10 cellular contexts compared by ENCODE assay signal in the genomic region with DNA sequence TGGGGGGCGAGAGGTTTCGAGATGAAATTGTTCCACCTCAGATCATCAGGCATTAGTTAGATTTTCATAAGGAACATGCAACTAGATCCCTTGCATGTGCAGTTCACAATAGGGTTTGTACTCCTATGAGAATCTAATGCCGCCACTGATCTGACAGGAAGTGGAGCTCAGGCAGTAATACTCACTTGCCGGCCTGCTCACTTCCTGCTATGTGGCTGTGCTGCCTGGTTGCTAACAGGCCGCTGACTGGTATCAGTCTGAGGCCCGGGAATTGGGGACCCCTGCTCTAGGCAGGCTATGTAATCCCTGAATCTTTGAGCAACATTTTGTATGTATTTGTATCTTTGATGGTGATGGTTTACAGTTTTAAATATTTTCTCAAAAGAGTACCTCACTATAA. TPM values are rescaled to one million over a fixed set of nuclear protein-coding genes. Genes with fewer than 3 reads are reported as not detected.
DNase-seq lines count a peak whose midpoint lies in the region; FAIRE-seq and TF ChIP-seq lines count a peak whose summit lies in the region.
"Had no signal": no experiment of that assay in that cellular context is flagged by ENCODE, and none has a peak within 500 bp of the region (broad histone marks: within the 10 kb centered on the region; RNA-seq: fewer than 3 reads in every experiment).

No MANE protein-coding gene starts in this region.

- no peaks in the 10 kb centered on the region for H3K36me3 ChIP-seq in Caco-2 (ENCODE audit: control insufficient read depth, insufficient read depth, low read length)

- H3K4me1 Mint-ChIP-seq in dendritic cell treated with granulocyte-macrophage colony-stimulating factor and Interleukin-4, amounts not matched to agents 40 ng/mL and 50 ng/mL, for 4 days (ENCODE audit: low read depth), result peaks cover 16% of the 10 kb centered on the region
- H3K4me1 Mint-ChIP-seq in Caco-2 (ENCODE audit: low read depth, unreplicated experiment), result no peaks in the 10 kb centered on the region
- H3K4me1 Mint-ChIP-seq in Calu3 (ENCODE audit: low read depth, unreplicated experiment), result no peaks in the 10 kb centered on the region

- H3K27me3 ChIP-seq in Caco-2 (replicated peaks; ENCODE audit: control insufficient read depth, insufficient read depth, low read length), result no peaks in the 10 kb centered on the region
- H3K27me3 ChIP-seq: pancreas had no signal

- no peak overlapping the region for H3K4me3 ChIP-seq in Caco-2 (ENCODE audit: low read depth, low read length)
- H3K4me3 ChIP-seq: pancreas had no signal

- CTCF ChIA-PET in Caco-2 (lab: Charles Lee), result no interaction called here
- CTCF ChIA-PET in Calu3 (lab: Charles Lee), result no interaction called here

- peaks cover 85% of the 10 kb centered on the region for H3K36me3 Mint-ChIP-seq in dendritic cell treated with granulocyte-macrophage colony-stimulating factor and Interleukin-4, amounts not matched to agents 40 ng/mL and 50 ng/mL, for 4 days (ENCODE audit: low read depth)
- H3K36me3 Mint-ChIP-seq in Caco-2 (ENCODE audit: insufficient read depth, unreplicated experiment) (peaks cover 16% of the 10 kb centered on the region), Calu3 (ENCODE audit: insufficient read depth, unreplicated experiment) (peaks cover 5% of the 10 kb centered on the region)

- DNase-seq in HT1080 (ENCODE audit: low read depth) (peak; percentile 21), Caco-2 (no peak), medulla oblongata (ENCODE audit: extremely low spot score) (no peak), Calu3 (no peak), frontal cortex (ENCODE audit: low spot score in 2 of 2) (no peak)
- peak; percentile 49 for DNase-seq in activated CD4-positive, alpha-beta T cell treated with anti-CD3 and anti-CD28 coated beads, Interleukin-2, amount 50 U/mL, for 1 hour
- peak; percentile 34 for DNase-seq in stimulated activated CD4-positive, alpha-beta T cell treated with anti-CD3 and anti-CD28 coated beads, Interleukin-2, amount 100 ng/mL, for 4 hours (ENCODE audit: low read depth)
- DNase-seq: NCI-H524 treated with DMSO at 0.1 percent for 48 hours, pancreas had no signal

- H3K27ac Mint-ChIP-seq in dendritic cell treated with granulocyte-macrophage colony-stimulating factor and Interleukin-4, amounts not matched to agents 40 ng/mL and 50 ng/mL, for 4 days, result peak overlapping the region; percentile 32
- no peak overlapping the region for H3K27ac Mint-ChIP-seq in Caco-2 (ENCODE audit: unreplicated experiment)
- no peak overlapping the region for H3K27ac Mint-ChIP-seq in Calu3 (ENCODE audit: unreplicated experiment)

- no TSS peak for BruUV-seq in Caco-2 (replicated peaks; lab: Mats Ljungman, UMichigan)
- BruUV-seq in Calu3 (replicated peaks; lab: Mats Ljungman, UMichigan), result no TSS peak

- H3K4me1 ChIP-seq in Caco-2, result no peaks in the 10 kb centered on the region
- H3K4me1 ChIP-seq: pancreas had no signal

- H3K9me3 Mint-ChIP-seq in dendritic cell treated with granulocyte-macrophage colony-stimulating factor and Interleukin-4, amounts not matched to agents 40 ng/mL and 50 ng/mL, for 4 days, result no peaks in the 10 kb centered on the region
- H3K9me3 Mint-ChIP-seq in Caco-2 (ENCODE audit: unreplicated experiment) (no peaks in the 10 kb centered on the region), Calu3 (ENCODE audit: low read depth, unreplicated experiment) (no peaks in the 10 kb centered on the region)

- no peaks in the 10 kb centered on the region for H3K27me3 Mint-ChIP-seq in dendritic cell treated with granulocyte-macrophage colony-stimulating factor and Interleukin-4, amounts not matched to agents 40 ng/mL and 50 ng/mL, for 4 days
- H3K27me3 Mint-ChIP-seq in Caco-2 (ENCODE audit: insufficient read depth, unreplicated experiment), result no peaks in the 10 kb centered on the region
- no peaks in the 10 kb centered on the region for H3K27me3 Mint-ChIP-seq in Calu3 (ENCODE audit: unreplicated experiment)

- no peak overlapping the region for H3K4me3 Mint-ChIP-seq in dendritic cell treated with granulocyte-macrophage colony-stimulating factor and Interleukin-4, amounts not matched to agents 40 ng/mL and 50 ng/mL, for 4 days
- H3K4me3 Mint-ChIP-seq in Caco-2 (ENCODE audit: unreplicated experiment), result no peak overlapping the region
- H3K4me3 Mint-ChIP-seq in Calu3 (ENCODE audit: low read depth, unreplicated experiment), result no peak overlapping the region

- H3K9me3 ChIP-seq in Caco-2, result no peaks in the 10 kb centered on the region
- H3K9me3 ChIP-seq: pancreas had no signal

- intact Hi-C loops in dendritic cell treated with granulocyte-macrophage colony-stimulating factor and Interleukin-4, amounts not matched to agents 40 ng/mL and 50 ng/mL, for 4 days (cut with micrococcal nuclease), result no loop called here
- intact Hi-C loops in Caco-2 (cut with micrococcal nuclease; ENCODE audit: unreplicated experiment), result no loop called here
- intact Hi-C loops in Calu3 (cut with micrococcal nuclease; ENCODE audit: unreplicated experiment), result no loop called here

- no peak for FAIRE-seq in frontal cortex (lab: Jason Lieb, UNC)
- FAIRE-seq: pancreas had no signal

- POLR2A ChIA-PET in Caco-2 (lab: Charles Lee), result no interaction called here

- TF ChIP-seq CTCF in Caco-2 (IDR thresholded peaks at IDR 0.05; ENCODE audit: insufficient read depth in 1 of 2, low read depth in 1 of 2, low read length in 1 of 2, severe bottlenecking in 1 of 2, unreplicated experiment in 1 of 2), result no peak
- TF ChIP-seq CTCF in Calu3 (IDR thresholded peaks at IDR 0.05; ENCODE audit: unreplicated experiment), result no peak

RNA-seq across cellular contexts. Expression of a gene that starts 32.5 kb away (rescaled TPM):
- 5.5 and 9.4 TPM in 2 replicates for total RNA-seq in HT1080 (2014; rRNA removed; shearing (Covaris generic))
- 13.7 and 13.9 TPM in 2 replicates for polyA plus RNA-seq in HT1080 (2015; cell fraction: cytosol; rRNA removed)
- 8.6 and 11.4 TPM in 2 replicates for polyA plus RNA-seq in HT1080 (2015; cell fraction: nucleus; rRNA removed)
- total RNA-seq in Caco-2 (2022) (8.9 and 10.4 TPM in 2 replicates), Calu3 (2022) (3.3 and 3.8 TPM in 2 replicates), frontal cortex (2.4 TPM)

RNA-seq across cellular contexts. Expression of a gene that starts 57.5 kb away (rescaled TPM):
- 0.34 and 0.60 TPM in 2 replicates for total RNA-seq in HT1080 (2014; rRNA removed; shearing (Covaris generic))
- 0.62 and 0.77 TPM in 2 replicates for polyA plus RNA-seq in HT1080 (2015; cell fraction: cytosol; rRNA removed)
- polyA plus RNA-seq in HT1080 (2015; cell fraction: nucleus; rRNA removed), result 1.3 and 1.4 TPM in 2 replicates
- total RNA-seq in Caco-2 (2022) (11.3 and 11.7 TPM in 2 replicates), Calu3 (2022) (9.7 and 13.0 TPM in 2 replicates), frontal cortex (0.82 TPM)

Comparison
In these comparisons a context has a peak if more than half of its experiments do, and no peak if none do; other contexts are left out.
1. DNase-seq: peak in HT1080 (single experiment), activated CD4-positive, alpha-beta T cell treated with anti-CD3 and anti-CD28 coated beads, Interleukin-2, amount 50 U/mL, for 1 hour (single experiment) and stimulated activated CD4-positive, alpha-beta T cell treated with anti-CD3 and anti-CD28 coated beads, Interleukin-2, amount 100 ng/mL, for 4 hours (single experiment); none in Caco-2 (0 of 2), medulla oblongata (single experiment), Calu3 (single experiment) and frontal cortex (0 of 2).